In genomic region chr4:5809216-5809776, GRCh38 we compare ENCODE assay signal across 21 cellular contexts.
DNase-seq lines count a peak whose midpoint lies in the region; ATAC-seq, FAIRE-seq and TF ChIP-seq lines count a peak whose summit lies in the region.
"Had no signal": no experiment of that assay in that cellular context is flagged by ENCODE, and none has a peak within 500 bp of the region (broad histone marks: within the 10 kb centered on the region; RNA-seq: fewer than 3 reads in every experiment).

No MANE protein-coding gene starts in this region.

- H4K20me1 ChIP-seq in HepG2 (ENCODE audit: insufficient read depth, low read length) = peaks cover 2% of the 10 kb centered on the region; the same call in 1 of the 2 replicates
- peaks cover 58% of the 10 kb centered on the region for H4K20me1 ChIP-seq in astrocyte (ENCODE audit: insufficient read depth, low read length)

- H3K27me3 ChIP-seq in HepG2 (ENCODE audit: control insufficient read depth in 1 of 2, insufficient read depth in 2 of 2, low read length in 2 of 2) = no peaks in the 10 kb centered on the region; a peak in 1 of 5 replicates
- no peaks in the 10 kb centered on the region for H3K27me3 ChIP-seq in right lobe of liver
- H3K27me3 ChIP-seq in astrocyte (ENCODE audit: insufficient read depth, low read length) = no peaks in the 10 kb centered on the region
- H3K27me3 ChIP-seq: BE2C had no signal

- FAIRE-seq in HepG2 (lab: Jason Lieb, UNC) (no peak), astrocyte (lab: Jason Lieb, UNC) (no peak)
- FAIRE-seq: D721Med had no signal

- H3K4me3 ChIP-seq in HepG2 (replicated peaks in 1 of 3; ENCODE audit: insufficient read depth in 1 of 3, low read depth in 2 of 3, low read length in 3 of 3) (no peak overlapping the region), right lobe of liver (no peak overlapping the region), astrocyte (ENCODE audit: insufficient read depth, low read depth, low read length) (no peak overlapping the region)

- H3K4me2 ChIP-seq in HepG2 (ENCODE audit: low read depth, low read length) = no peak overlapping the region
- H3K4me2 ChIP-seq in astrocyte (ENCODE audit: low read length) = no peak overlapping the region

- TF ChIP-seq CTCF in HepG2 (CRISPR knock-in tag; IDR thresholded peaks at IDR 0.05) = no peak
- TF ChIP-seq CTCF in right lobe of liver (IDR thresholded peaks at IDR 0.05) = no peak
- no peak for TF ChIP-seq CTCF in astrocyte (IDR thresholded peaks at IDR 0.05; ENCODE audit: insufficient read depth, low read depth, low read length)

- peaks cover 29% of the 10 kb centered on the region for H3K36me3 Mint-ChIP-seq in astrocyte (ENCODE audit: low read depth, unreplicated experiment)
- H3K36me3 Mint-ChIP-seq in activated naive CD8-positive, alpha-beta T cell treated with anti-CD3 and anti-CD28 coated beads, Interleukin-2, amount 50 U/mL, for 24 hours (ENCODE audit: low read depth) = no peaks in the 10 kb centered on the region

- no peak overlapping the region for H3K27ac ChIP-seq in HepG2 (ENCODE audit: extremely low read length, insufficient read depth, low read length)
- no peak overlapping the region for H3K27ac ChIP-seq in right lobe of liver
- no peak overlapping the region for H3K27ac ChIP-seq in astrocyte (ENCODE audit: low read depth, low read length)

- no peak for DNase-seq in HepG2 (ENCODE audit: low spot score)
- no peak for DNase-seq in right lobe of liver
- peak; percentile 41 for DNase-seq in astrocyte (ENCODE audit: low read depth)
- peak; percentile 33 for DNase-seq in myocyte (ENCODE audit: low read depth)
- no peak for DNase-seq in SHP77 (lab: John Stamatoyannopoulos, UW)
- no peak for DNase-seq in effector CD4-positive, alpha-beta T cell
- DNase-seq in activated naive CD8-positive, alpha-beta T cell treated with anti-CD3 and anti-CD28 coated beads, Interleukin-2, amount 50 U/mL, for 24 hours = no peak
- DNase-seq: BE2C, DMS79, GOT3, HCEC 1CT, Kasumi-1, NCI-H1417 treated with DMSO at 0.1 percent for 48 hours, NCI-H187, NCI-H446, NCI-H526, OCI-M1, Right ventricle myocardium superior, SW 1271 had no signal

- ATAC-seq in HepG2 (no peak), right lobe of liver (no peak), GM21360 (IDR thresholded peaks at IDR 0.05; ENCODE audit: unreplicated experiment) (no peak)
- ATAC-seq in activated naive CD8-positive, alpha-beta T cell treated with anti-CD3 and anti-CD28 coated beads, Interleukin-2, amount 50 U/mL, for 24 hours = no peak

- in situ Hi-C loops in HepG2 (cut with HindIII; ENCODE audit: extremely low pct_ligation_motif_present, low pct_unique_long_range_greater_than_20kb) = loop anchor here (25.0 kb wide), 1 partner anchor 822 kb away; no protein-coding TSS in a partner anchor

- no peak overlapping the region for H2AFZ ChIP-seq in HepG2 (ENCODE audit: low read length)
- no peak overlapping the region for H2AFZ ChIP-seq in astrocyte (ENCODE audit: low read depth, low read length)

- CTCF ChIA-PET in HepG2 (lab: Yijun Ruan, JAX; ENCODE audit: low intra/inter-chr PET ratio, low total read pairs) = no interaction called here

- POLR2A ChIA-PET in HepG2 (lab: Yijun Ruan, JAX) = no interaction called here

- H3K9ac ChIP-seq in HepG2 (ENCODE audit: insufficient read depth, low read depth, low read length) (no peak overlapping the region), astrocyte (ENCODE audit: low read length) (no peak overlapping the region)

- H3K4me1 ChIP-seq in HepG2 (ENCODE audit: insufficient read depth, low read length) = no peaks in the 10 kb centered on the region
- H3K4me1 ChIP-seq in right lobe of liver = no peaks in the 10 kb centered on the region
- no peaks in the 10 kb centered on the region for H3K4me1 ChIP-seq in astrocyte (ENCODE audit: insufficient read depth, low read length)

- no peaks in the 10 kb centered on the region for H3K9me3 Mint-ChIP-seq in astrocyte (ENCODE audit: unreplicated experiment)
- no peaks in the 10 kb centered on the region for H3K9me3 Mint-ChIP-seq in activated naive CD8-positive, alpha-beta T cell treated with anti-CD3 and anti-CD28 coated beads, Interleukin-2, amount 50 U/mL, for 24 hours

- TF ChIP-seq POLR2A in HepG2 (IDR thresholded peaks at IDR 0.05; ENCODE audit: insufficient read depth in 1 of 2, low read depth in 2 of 2, low read length in 2 of 2) (no peak), right lobe of liver (IDR thresholded peaks at IDR 0.05) (no peak)

- peaks cover 6 to 40% of the 10 kb centered on the region in 2 experiments; a peak in 4 of 5 replicates for H3K36me3 ChIP-seq in HepG2 (replicated peaks in 1 of 2; ENCODE audit: control insufficient read depth in 1 of 2, insufficient read depth in 2 of 2, low read length in 2 of 2)
- no peaks in the 10 kb centered on the region for H3K36me3 ChIP-seq in right lobe of liver
- peaks cover 56% of the 10 kb centered on the region for H3K36me3 ChIP-seq in astrocyte (ENCODE audit: insufficient read depth, low read length)
- H3K36me3 ChIP-seq: BE2C had no signal

- BruUV-seq in HepG2 (replicated peaks; lab: Mats Ljungman, UMichigan) = no TSS peak

- H3K27ac Mint-ChIP-seq in astrocyte (ENCODE audit: unreplicated experiment) = peak overlapping the region; percentile 75
- H3K27ac Mint-ChIP-seq in activated naive CD8-positive, alpha-beta T cell treated with anti-CD3 and anti-CD28 coated beads, Interleukin-2, amount 50 U/mL, for 24 hours = no peak overlapping the region

- no peaks in the 10 kb centered on the region for H3K4me1 Mint-ChIP-seq in astrocyte (ENCODE audit: low read depth, unreplicated experiment)
- H3K4me1 Mint-ChIP-seq in activated naive CD8-positive, alpha-beta T cell treated with anti-CD3 and anti-CD28 coated beads, Interleukin-2, amount 50 U/mL, for 24 hours = no peaks in the 10 kb centered on the region

- no peaks in the 10 kb centered on the region for H3K27me3 Mint-ChIP-seq in astrocyte (ENCODE audit: low read depth, unreplicated experiment)
- no peaks in the 10 kb centered on the region for H3K27me3 Mint-ChIP-seq in activated naive CD8-positive, alpha-beta T cell treated with anti-CD3 and anti-CD28 coated beads, Interleukin-2, amount 50 U/mL, for 24 hours

- TF ChIP-seq EP300 in HepG2 (IDR thresholded peaks at IDR 0.05; ENCODE audit: low read depth in 2 of 2, low read length in 2 of 2) (no peak), HepG2 (CRISPR knock-in tag; IDR thresholded peaks at IDR 0.05; ENCODE audit: borderline replicate concordance) (no peak)

- H3K4me3 Mint-ChIP-seq in astrocyte (ENCODE audit: unreplicated experiment) = no peak overlapping the region
- H3K4me3 Mint-ChIP-seq in activated naive CD8-positive, alpha-beta T cell treated with anti-CD3 and anti-CD28 coated beads, Interleukin-2, amount 50 U/mL, for 24 hours = no peak overlapping the region

- no peaks in the 10 kb centered on the region for H3K9me3 ChIP-seq in HepG2 (ENCODE audit: low read length)
- no peaks in the 10 kb centered on the region for H3K9me3 ChIP-seq in right lobe of liver
- H3K9me3 ChIP-seq in astrocyte (ENCODE audit: insufficient read depth, low read depth, low read length) = no peaks in the 10 kb centered on the region
- H3K9me3 ChIP-seq: BE2C had no signal

- intact Hi-C loops in HepG2 (cut with micrococcal nuclease; ENCODE audit: unreplicated experiment) = no loop called here
- intact Hi-C loops in right lobe of liver (cut with DNase I) = no loop called here

- WGBS in HepG2 (ENCODE audit: low lambda C conversion rate) = 98% methylated on average over 11 of the region's 12 CpGs
- 100% methylated on average over 2 of the region's 12 CpGs for WGBS in right lobe of liver (ENCODE audit: insufficient coverage, low coverage, low lambda C conversion rate, missing lambda C conversion rate)

- no peak for TF ChIP-seq RAD21 in HepG2 (CRISPR knock-in tag; IDR thresholded peaks at IDR 0.05)

- H3K79me2 ChIP-seq in HepG2 (ENCODE audit: insufficient read depth, low read length) (no peaks in the 10 kb centered on the region), astrocyte (ENCODE audit: insufficient read depth, low read length) (peaks cover 7% of the 10 kb centered on the region)

TF ChIP-seq in HepG2, 621 proteins besides CTCF, POLR2A, EP300 and RAD21:
- TF ChIP-seq ZNF768 (CRISPR knock-in tag; IDR thresholded peaks at IDR 0.05) (peak; percentile 32; the same call in 1 of the 2 replicates), ZNF275 (CRISPR knock-in tag; IDR thresholded peaks at IDR 0.05; ENCODE audit: borderline replicate concordance) (no peak)

Comparison
In these comparisons a context has a peak if more than half of its experiments do, and no peak if none do; other contexts are left out.
1. DNase-seq: peak in astrocyte (single experiment) and myocyte (single experiment); none in HepG2 (single experiment), right lobe of liver (0 of 3), SHP77 (0 of 2), effector CD4-positive, alpha-beta T cell (single experiment) and activated naive CD8-positive, alpha-beta T cell treated with anti-CD3 and anti-CD28 coated beads, Interleukin-2, amount 50 U/mL, for 24 hours (single experiment).